ENCODE assay signal across 1 cellular context in genomic region chr16:8733849-8734540, GRCh38.
TF ChIP-seq lines count a peak whose summit lies in the region.

No MANE protein-coding gene starts in this region.

TF ChIP-seq in H1, 55 proteins besides CTCF, POLR2A, EP300 and RAD21:
- TF ChIP-seq CHD2 (IDR thresholded peaks at IDR 0.05; ENCODE audit: low read length) (no peak), KDM1A (IDR thresholded peaks at IDR 0.05; ENCODE audit: borderline replicate concordance, low read length) (peak; percentile 26; the same call in 1 of the 2 replicates)
